Comparison of ENCODE assay signal across 10 cellular contexts in genomic region chr7:99837649-99838361, GRCh38. TPM values are rescaled to one million over a fixed set of nuclear protein-coding genes. Genes with fewer than 3 reads are reported as not detected.
DNase-seq lines count a peak whose midpoint lies in the region; ATAC-seq and TF ChIP-seq lines count a peak whose summit lies in the region.
"Had no signal": no experiment of that assay in that cellular context is flagged by ENCODE, and none has a peak within 500 bp of the region (broad histone marks: within the 10 kb centered on the region; RNA-seq: fewer than 3 reads in every experiment).

No MANE protein-coding gene starts in this region.

- DNase-seq in GM10248 (ENCODE audit: extremely low spot score), result peak; percentile 61
- DNase-seq in WTC11 (ENCODE audit: low spot score), result no peak
- no peak for DNase-seq in cerebellar nuclear complex (lab: John Stamatoyannopoulos, UW)
- DNase-seq in SW 1271 (lab: John Stamatoyannopoulos, UW), result no peak
- DNase-seq in stimulated activated CD4-positive, alpha-beta T cell treated with anti-CD3 and anti-CD28 coated beads, Interleukin-1b, Interleukin-23, amount 100 ng/mL, for 48 hours, result no peak
- DNase-seq in NCI-H226, result no peak
- DNase-seq: mesenchymal stem cell, NCI-H524 had no signal

- no peaks in the 10 kb centered on the region for H3K36me3 ChIP-seq in HEK293 (ENCODE audit: control insufficient read depth in 2 of 2, insufficient read depth in 1 of 2, low read length in 2 of 2)
- no peaks in the 10 kb centered on the region for H3K36me3 ChIP-seq in muscle layer of duodenum (ENCODE audit: control insufficient read depth in 1 of 2, insufficient read depth in 2 of 2, low read length in 2 of 2)

- no peaks in the 10 kb centered on the region for H3K9me3 Mint-ChIP-seq in WTC11

- H3K9me3 ChIP-seq in HEK293 (ENCODE audit: control insufficient read depth, insufficient read depth, low read depth, low read length) (no peaks in the 10 kb centered on the region), muscle layer of duodenum (ENCODE audit: control insufficient read depth in 1 of 2, low read length in 2 of 2) (no peaks in the 10 kb centered on the region)

- H3K4me1 ChIP-seq in HEK293 (ENCODE audit: control insufficient read depth, insufficient read depth, low read length) (no peaks in the 10 kb centered on the region), muscle layer of duodenum (ENCODE audit: control insufficient read depth in 1 of 2, insufficient read depth in 2 of 2, low read length in 2 of 2) (no peaks in the 10 kb centered on the region)

- ATAC-seq in WTC11, result no peak

- H3K36me3 Mint-ChIP-seq in WTC11, result no peaks in the 10 kb centered on the region

- POLR2A ChIA-PET in GM10248 (lab: Yijun Ruan, JAX) (no interaction called here), HEK293 (lab: Yijun Ruan, JAX) (no interaction called here), WTC11 (lab: Charles Lee) (no interaction called here)

- peak overlapping the region; percentile 34; the same call in 1 of the 2 replicates for H3K27ac Mint-ChIP-seq in WTC11

- no peaks in the 10 kb centered on the region for H3K27me3 ChIP-seq in muscle layer of duodenum (ENCODE audit: low read depth, low read length)

- no peak overlapping the region for H3K4me3 Mint-ChIP-seq in WTC11

- H3K4me1 Mint-ChIP-seq in WTC11, result peaks cover 65% of the 10 kb centered on the region

- CTCF ChIA-PET in GM10248 (lab: Yijun Ruan, JAX) (interaction anchor here (1.5 kb wide), 1 partner anchor 8 kb away, joined by 4 read pairs; no protein-coding TSS in a partner anchor), HEK293 (lab: Yijun Ruan, JAX) (interaction anchor here (1.1 kb wide), 1 partner anchor 9 kb away, joined by 3 read pairs; no protein-coding TSS in a partner anchor), WTC11 (lab: Charles Lee) (interaction anchor here (0.7 kb wide), 1 partner anchor 234 kb away, joined by 3 read pairs; no protein-coding TSS in a partner anchor)

- H3K27ac ChIP-seq in HEK293 (ENCODE audit: extremely low read depth, low read depth, low read length) (no peak overlapping the region), muscle layer of duodenum (ENCODE audit: low read length) (peak overlapping the region; percentile 39)

- no peaks in the 10 kb centered on the region; the same call in 1 of the 2 replicates for H3K27me3 Mint-ChIP-seq in WTC11 (ENCODE audit: low read depth)

- H3K4me3 ChIP-seq in HEK293 (ENCODE audit: low read depth, low read length), result no peak overlapping the region
- no peak overlapping the region for H3K4me3 ChIP-seq in muscle layer of duodenum (ENCODE audit: low read depth in 1 of 2, low read length in 2 of 2)

- peak; percentile 38 for TF ChIP-seq CTCF in GM10248 (IDR thresholded peaks at IDR 0.05; ENCODE audit: control extremely low read depth, extremely low read depth, low read depth, missing control alignments)
- peak; percentile 26; the same call in 1 of the 2 replicates for TF ChIP-seq CTCF in HEK293 (tag by site-specific recombination; IDR thresholded peaks at IDR 0.05)
- TF ChIP-seq CTCF in WTC11 (IDR thresholded peaks at IDR 0.05), result no peak

TF ChIP-seq in HEK293, 187 proteins besides CTCF, POLR2A, EP300 and RAD21:
- TF ChIP-seq YY1 (tag by site-specific recombination; IDR thresholded peaks at IDR 0.05) (no peak), ZNF239 (tag by site-specific recombination; IDR thresholded peaks at IDR 0.05) (no peak)

TF ChIP-seq in WTC11, 78 proteins besides CTCF, POLR2A, EP300 and RAD21:
- no peak for TF ChIP-seq HMGA2 (CRISPR knock-in tag; IDR thresholded peaks at IDR 0.05)
- TF ChIP-seq ATF6 (CRISPR knock-in tag; IDR thresholded peaks at IDR 0.05), result no peak
- no peak for TF ChIP-seq USF1 (CRISPR knock-in tag; IDR thresholded peaks at IDR 0.05)
- no peak for TF ChIP-seq ZBTB43 (CRISPR knock-in tag; IDR thresholded peaks at IDR 0.05)
- TF ChIP-seq ZNF317 (CRISPR knock-in tag; IDR thresholded peaks at IDR 0.05; ENCODE audit: borderline replicate concordance, low read depth), result no peak

RNA-seq across cellular contexts. Expression of gene CYP3A43, which starts 10.0 kb away (rescaled TPM):
- total RNA-seq in WTC11 (2021), result not detected in 3 replicates

RNA-seq across cellular contexts. Expression of gene OR2AE1, which starts 39.0 kb away (rescaled TPM):
- total RNA-seq in WTC11 (2021), result 0.15 TPM in 1 of 3 replicates, not detected in the others

RNA-seq across cellular contexts. Expression of gene CYP3A4, which starts 53.8 kb away (rescaled TPM):
- total RNA-seq in WTC11 (2021), result 0.32 to 0.50 TPM (median 0.33 TPM) in 3 replicates
